9 cellular contexts compared by ENCODE assay signal in the genomic region with DNA sequence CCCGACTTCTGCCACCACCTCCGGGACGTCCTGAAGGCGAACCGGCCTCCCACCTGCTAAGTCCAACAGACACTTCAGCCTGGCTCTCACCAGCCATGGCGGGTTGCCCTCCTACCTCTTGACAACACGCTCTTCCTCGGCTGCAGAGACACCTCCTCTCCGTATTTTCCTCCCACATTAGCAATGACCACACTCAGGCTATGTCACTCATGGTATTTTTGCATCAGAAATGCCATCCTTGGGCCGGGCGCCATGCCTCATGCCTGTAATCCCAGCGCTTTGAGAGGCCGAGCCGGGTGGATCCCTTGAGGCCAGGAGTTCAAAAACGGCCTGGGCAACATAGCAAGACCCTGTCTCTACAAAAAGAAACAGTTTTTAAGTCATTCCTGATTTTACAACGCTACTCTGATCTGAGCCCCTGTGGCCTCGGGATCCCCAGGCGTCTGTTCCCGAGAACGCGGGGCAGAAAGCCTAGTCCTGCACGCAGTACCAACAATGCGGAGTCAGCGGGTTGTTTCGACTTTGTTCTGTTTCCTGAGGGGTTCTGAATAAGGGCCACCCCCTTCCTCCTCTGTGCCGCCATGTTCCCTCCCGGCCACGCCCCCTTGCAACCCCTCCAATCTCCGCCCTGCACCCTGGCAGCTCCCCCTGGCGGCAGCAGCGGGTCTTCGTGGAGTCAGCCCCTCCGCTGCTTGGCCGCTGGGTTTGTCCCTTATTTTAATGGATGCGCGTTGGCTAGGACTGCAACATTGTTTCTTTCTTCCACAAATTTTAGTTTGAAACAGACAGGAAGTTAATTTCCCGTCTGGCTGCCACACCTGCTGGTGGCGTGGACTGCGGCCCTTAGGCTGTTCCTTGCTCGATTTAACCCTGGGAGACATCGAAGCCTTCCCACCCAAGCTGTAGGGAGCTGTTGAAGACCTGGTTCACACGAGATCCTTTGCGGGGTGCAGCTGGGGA. TPM values are rescaled to one million over a fixed set of nuclear protein-coding genes. Genes with fewer than 3 reads are reported as not detected.
DNase-seq lines count a peak whose midpoint lies in the region; ATAC-seq and TF ChIP-seq lines count a peak whose summit lies in the region.
"Had no signal": no experiment of that assay in that cellular context is flagged by ENCODE, and none has a peak within 500 bp of the region (broad histone marks: within the 10 kb centered on the region; RNA-seq: fewer than 3 reads in every experiment).

No MANE protein-coding gene starts in this region.

- H3K27me3 Mint-ChIP-seq in Caco-2 (ENCODE audit: insufficient read depth, unreplicated experiment), result no peaks in the 10 kb centered on the region

- H3K9me3 ChIP-seq in HUES6 (ENCODE audit: control insufficient read depth, insufficient read depth, low read depth, low read length) (no peaks in the 10 kb centered on the region), ascending aorta (no peaks in the 10 kb centered on the region), iPS DF 6.9 (ENCODE audit: control insufficient read depth, insufficient read depth, low read length) (no peaks in the 10 kb centered on the region), Caco-2 (no peaks in the 10 kb centered on the region)

- no peaks in the 10 kb centered on the region for H3K27me3 ChIP-seq in HUES6 (ENCODE audit: control insufficient read depth, insufficient read depth, low read length)
- H3K27me3 ChIP-seq in ascending aorta, result no peaks in the 10 kb centered on the region
- H3K27me3 ChIP-seq in iPS DF 6.9 (ENCODE audit: control insufficient read depth, insufficient read depth, low read length), result no peaks in the 10 kb centered on the region
- no peaks in the 10 kb centered on the region for H3K27me3 ChIP-seq in Caco-2 (replicated peaks; ENCODE audit: control insufficient read depth, insufficient read depth, low read length)

- H3K4me3 Mint-ChIP-seq in Caco-2 (ENCODE audit: unreplicated experiment), result no peak overlapping the region

- no peaks in the 10 kb centered on the region for H3K4me1 Mint-ChIP-seq in Caco-2 (ENCODE audit: low read depth, unreplicated experiment)

- no peak overlapping the region for H3K9ac ChIP-seq in HUES6 (ENCODE audit: low read length)

- no peaks in the 10 kb centered on the region for H3K4me1 ChIP-seq in HUES6 (ENCODE audit: control insufficient read depth, insufficient read depth, low read length)
- no peaks in the 10 kb centered on the region for H3K4me1 ChIP-seq in ascending aorta
- H3K4me1 ChIP-seq in iPS DF 6.9 (ENCODE audit: control insufficient read depth, insufficient read depth, low read length), result no peaks in the 10 kb centered on the region; the same call in 1 of the 2 replicates
- H3K4me1 ChIP-seq in Caco-2, result no peaks in the 10 kb centered on the region

- peak; percentile 92 for TF ChIP-seq CTCF in AG04449 (IDR thresholded peaks at IDR 0.05; ENCODE audit: insufficient read depth, low read length, missing control alignments)
- peak; percentile 73 to 86 (median 80) for TF ChIP-seq CTCF in ascending aorta (IDR thresholded peaks at IDR 0.05)
- no peak for TF ChIP-seq CTCF in Caco-2 (IDR thresholded peaks at IDR 0.05; ENCODE audit: insufficient read depth in 1 of 2, low read depth in 1 of 2, low read length in 1 of 2, severe bottlenecking in 1 of 2, unreplicated experiment in 1 of 2)

- H3K27ac ChIP-seq in HUES6 (ENCODE audit: low read depth, low read length) (no peak overlapping the region), ascending aorta (peak overlapping the region in 1 of 2 donors; percentile 44), iPS DF 6.9 (ENCODE audit: low read length) (no peak overlapping the region), skin epidermis (peak overlapping the region in 16 of 21 experiments; percentile 3 to 73 (median 54))

- POLR2A ChIA-PET in AG04449 (lab: Yijun Ruan, JAX), result interaction anchor here (0.6 kb wide), 1 partner anchor 638 kb away, joined by 3 read pairs; no protein-coding TSS in a partner anchor
- POLR2A ChIA-PET in Caco-2 (lab: Charles Lee), result no interaction called here

- no peaks in the 10 kb centered on the region for H3K9me3 Mint-ChIP-seq in Caco-2 (ENCODE audit: unreplicated experiment)

- DNase-seq in AG04449 (ENCODE audit: low read depth, low spot score) (no peak), T-helper 22 cell (ENCODE audit: low read depth) (peak; percentile 84), ascending aorta (ENCODE audit: low spot score in 2 of 2) (peak; percentile 45 to 92), iPS DF 6.9 (ENCODE audit: low read depth, low spot score) (peak; percentile 70), Caco-2 (no peak)

- H3K36me3 Mint-ChIP-seq in Caco-2 (ENCODE audit: insufficient read depth, unreplicated experiment), result peaks cover 19% of the 10 kb centered on the region

- no peak overlapping the region for H3K27ac Mint-ChIP-seq in Caco-2 (ENCODE audit: unreplicated experiment)

- intact Hi-C loops in ascending aorta (cut with DNase I), result no loop called here
- intact Hi-C loops in Caco-2 (cut with micrococcal nuclease; ENCODE audit: unreplicated experiment), result no loop called here

- WGBS in iPS DF 6.9 (ENCODE audit: insufficient coverage, insufficient read length), result no CpG with 5 or more reads among the region's 43 CpGs

- peak; percentile 84 for ATAC-seq in GM19035 (IDR thresholded peaks at IDR 0.05; ENCODE audit: unreplicated experiment)
- ATAC-seq: HCT116 had no signal

- CTCF ChIA-PET in AG04449 (lab: Yijun Ruan, JAX) (interaction anchor here (0.8 to 4.3 kb wide), 13 partner anchors 8 to 235 kb away, joined by 3 to 21 read pairs (median 6); partner anchors contain the start of genes GPER1 and GPR146), Caco-2 (lab: Charles Lee) (no interaction called here)

- BruUV-seq in Caco-2 (replicated peaks; lab: Mats Ljungman, UMichigan), result no TSS peak

- H3K4me3 ChIP-seq in AG04449 (ENCODE audit: low read depth, low read length), result peak overlapping the region; percentile 54
- peak overlapping the region; percentile 2; the same call in 1 of the 2 replicates for H3K4me3 ChIP-seq in HUES6 (ENCODE audit: low read depth, low read length)
- peak overlapping the region; percentile 29 to 71 for H3K4me3 ChIP-seq in ascending aorta
- no peak overlapping the region for H3K4me3 ChIP-seq in iPS DF 6.9 (ENCODE audit: low read length)
- peak overlapping the region; percentile 19 to 50 (median 34) for H3K4me3 ChIP-seq in skin epidermis
- H3K4me3 ChIP-seq in Caco-2 (ENCODE audit: low read depth, low read length), result no peak overlapping the region

- H3K36me3 ChIP-seq in HUES6 (ENCODE audit: control insufficient read depth, insufficient read depth, low read length) (peaks cover 3% of the 10 kb centered on the region; the same call in 1 of the 2 replicates), ascending aorta (peaks cover 0 to 3% of the 10 kb centered on the region in 2 donors), iPS DF 6.9 (ENCODE audit: control insufficient read depth, insufficient read depth, low read length) (no peaks in the 10 kb centered on the region), Caco-2 (ENCODE audit: control insufficient read depth, insufficient read depth, low read length) (no peaks in the 10 kb centered on the region)

RNA-seq across cellular contexts. Expression of gene ZFAND2A, which starts 9.7 kb away (rescaled TPM):
- total RNA-seq in ascending aorta, result 5.6 TPM
- total RNA-seq in Caco-2 (2022), result 32.1 and 33.6 TPM in 2 replicates

Comparison
In these comparisons a context has a peak if more than half of its experiments do, and no peak if none do; other contexts are left out.
1. DNase-seq: peak in T-helper 22 cell (single experiment), ascending aorta (2 of 2) and iPS DF 6.9 (single experiment); none in AG04449 (single experiment) and Caco-2 (0 of 2).
2. H3K4me3 ChIP-seq: peak in AG04449 (single experiment), HUES6 (single experiment), ascending aorta (2 of 2) and skin epidermis (7 of 7); none in iPS DF 6.9 (single experiment) and Caco-2 (single experiment).
3. CTCF ChIP-seq: peak in AG04449 (single experiment) and ascending aorta (3 of 3); none in Caco-2 (0 of 2).
4. H3K27ac ChIP-seq: peak in skin epidermis (16 of 21); none in HUES6 (single experiment) and iPS DF 6.9 (single experiment).